In genomic region chr18:77129150-77129551, GRCh38 we compare ENCODE assay signal across 9 cellular contexts. TPM values are rescaled to one million over a fixed set of nuclear protein-coding genes. Genes with fewer than 3 reads are reported as not detected.
DNase-seq lines count a peak whose midpoint lies in the region; ATAC-seq, FAIRE-seq and TF ChIP-seq lines count a peak whose summit lies in the region.
"Had no signal": no experiment of that assay in that cellular context is flagged by ENCODE, and none has a peak within 500 bp of the region (broad histone marks: within the 10 kb centered on the region; RNA-seq: fewer than 3 reads in every experiment).

No MANE protein-coding gene starts in this region.

- intact Hi-C loops in psoas muscle (cut with DNase I): loop anchor here in 1 of 2 donors (2.0 kb wide), 1 partner anchor 42 kb away; no protein-coding TSS in a partner anchor

- peak; percentile 93 for FAIRE-seq in D721Med (lab: Jason Lieb, UNC)

- H3K4me3 ChIP-seq in MG63 (no peak overlapping the region), psoas muscle (no peak overlapping the region)

- H3K27ac ChIP-seq in psoas muscle: peak overlapping the region; percentile 95

- H3K9me3 ChIP-seq in MG63 (0 out of 2 replicates have a peak, but pooled peaks cover 2% of the 10 kb centered on the region), psoas muscle (no peaks in the 10 kb centered on the region)

- WGBS in psoas muscle, 3 donors: 18 to 44% (median 29%) methylated on average over 7 of the region's 7 CpGs

- ATAC-seq in psoas muscle (peak; percentile 25 to 43 (median 40)), GM18870 (IDR thresholded peaks at IDR 0.05; ENCODE audit: unreplicated experiment) (no peak), HG03521 (IDR thresholded peaks at IDR 0.05; ENCODE audit: unreplicated experiment) (no peak)

- H3K36me3 ChIP-seq in MG63 (no peaks in the 10 kb centered on the region), psoas muscle (ENCODE audit: insufficient read depth in 1 of 2, low read depth in 1 of 2) (no peaks in the 10 kb centered on the region)

- TF ChIP-seq CTCF in D721Med (IDR thresholded peaks at IDR 0.05; ENCODE audit: insufficient read depth, missing control alignments) (no peak), psoas muscle (IDR thresholded peaks at IDR 0.05) (no peak)

- peaks cover 59% of the 10 kb centered on the region for H3K4me1 ChIP-seq in psoas muscle

- no peak for DNase-seq in D721Med (ENCODE audit: insufficient read length, low spot score)
- DNase-seq in MG63: peak; percentile 59
- DNase-seq in dermis microvascular lymphatic vessel endothelial cell (ENCODE audit: low read depth in 2 of 2): peak; percentile 38 to 41
- peak; percentile 45 to 58 for DNase-seq in psoas muscle
- DNase-seq in GDM1 (lab: John Stamatoyannopoulos, UW): no peak
- no peak for DNase-seq in NCI-H2227 (lab: John Stamatoyannopoulos, UW; ENCODE audit: unreplicated experiment)
- DNase-seq: amniotic stem cell had no signal

- H3K27me3 ChIP-seq in MG63 (no peaks in the 10 kb centered on the region), psoas muscle (ENCODE audit: insufficient read depth in 3 of 3, low read length in 2 of 3) (no peaks in the 10 kb centered on the region)

RNA-seq across cellular contexts. Expression of gene MBP, which starts 3.4 kb away (rescaled TPM):
- total RNA-seq in MG63 (2014; rRNA removed; shearing (Covaris generic); ENCODE audit: low replicate concordance): not detected in 2 replicates
- 3.9 and 7.0 TPM in 2 replicates for total RNA-seq in dermis microvascular lymphatic vessel endothelial cell
- total RNA-seq in psoas muscle: 10 to 100 TPM; 51.6 to 88.2 (median 78.6) TPM
- 10 to 100 TPM; 16.4 to 43.9 (median 40.8) TPM for polyA plus RNA-seq in psoas muscle

Comparison
In these comparisons a context has a peak if more than half of its experiments do, and no peak if none do; other contexts are left out.
1. DNase-seq: peak in MG63 (single experiment), dermis microvascular lymphatic vessel endothelial cell (2 of 2) and psoas muscle (2 of 2); none in D721Med (single experiment), GDM1 (single experiment) and NCI-H2227 (single experiment).
2. ATAC-seq: peak in psoas muscle (4 of 4); none in GM18870 (single experiment) and HG03521 (single experiment).